ENCODE assay signal across 1 cellular context in the genomic region with DNA sequence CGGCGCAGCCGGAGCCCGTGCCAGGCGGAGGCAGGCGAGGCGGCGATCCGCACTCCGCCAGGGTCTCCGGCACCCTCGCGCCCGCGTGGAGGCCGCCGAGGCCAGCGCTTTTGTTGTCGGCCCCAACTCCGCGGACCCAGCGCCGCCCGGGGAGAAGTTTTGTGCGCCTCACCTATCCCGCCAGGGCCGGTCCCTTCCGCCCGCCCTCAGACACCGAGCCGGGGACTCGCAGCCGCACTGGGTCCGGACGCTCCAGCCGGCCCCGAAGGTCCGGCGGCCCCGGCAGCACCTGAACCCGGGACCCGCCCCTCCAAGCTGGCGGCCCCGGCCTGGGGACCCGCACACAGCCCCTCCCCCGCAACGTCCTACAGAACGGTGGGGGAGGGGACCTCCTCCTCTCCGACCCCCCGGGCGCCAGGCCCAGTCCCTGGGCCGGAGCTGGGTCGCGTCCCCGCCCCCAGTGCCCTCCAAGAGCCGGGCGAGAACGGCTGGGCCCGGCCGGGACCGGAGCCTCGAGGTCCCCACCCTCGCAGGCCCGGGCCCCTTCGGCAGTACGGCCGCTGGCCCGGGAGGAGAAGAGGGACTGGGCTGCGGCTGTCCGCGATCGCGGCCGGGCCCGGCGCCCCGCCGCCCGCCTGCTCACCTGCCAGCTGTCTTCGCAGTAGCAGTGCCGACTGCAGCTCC.
A peak's percentile ranks its signal among the peaks of the same experiment; 100 is the strongest.
TF ChIP-seq lines count a peak whose summit lies in the region.

No MANE protein-coding gene starts in this region.

TF ChIP-seq in HepG2, 621 proteins besides CTCF, POLR2A, EP300 and RAD21 (continued from another document and continues in another):
- TF ChIP-seq CHD4 (IDR thresholded peaks at IDR 0.05; ENCODE audit: borderline replicate concordance, low read length) (no peak), E2F2 (CRISPR knock-in tag; IDR thresholded peaks at IDR 0.05; ENCODE audit: borderline replicate concordance) (no peak), MLLT10 (CRISPR knock-in tag; IDR thresholded peaks at IDR 0.05) (no peak), REST (IDR thresholded peaks at IDR 0.05; ENCODE audit: borderline replicate concordance in 1 of 2, low read depth in 1 of 2, low read length in 2 of 2) (no peak), MEIS1 (CRISPR knock-in tag; IDR thresholded peaks at IDR 0.05; ENCODE audit: borderline replicate concordance) (0 out of 2 replicates have a peak, but pooled peaks have one; percentile 45), ZNF83 (CRISPR knock-in tag; IDR thresholded peaks at IDR 0.05; ENCODE audit: borderline replicate concordance) (no peak), CREB3 (CRISPR knock-in tag; IDR thresholded peaks at IDR 0.05) (no peak), ZNF713 (CRISPR knock-in tag; IDR thresholded peaks at IDR 0.05) (no peak), NR2F2 (IDR thresholded peaks at IDR 0.05; ENCODE audit: borderline replicate concordance, low read depth) (no peak), SMARCC2 (IDR thresholded peaks at IDR 0.05) (no peak), CREBL2 (CRISPR knock-in tag; IDR thresholded peaks at IDR 0.05; ENCODE audit: borderline replicate concordance) (no peak), SNAPC4 (CRISPR knock-in tag; IDR thresholded peaks at IDR 0.05) (no peak), ZNF3 (CRISPR knock-in tag; IDR thresholded peaks at IDR 0.05) (no peak), HIC2 (CRISPR knock-in tag; IDR thresholded peaks at IDR 0.05; ENCODE audit: low read depth) (no peak), SAP130 (CRISPR knock-in tag; IDR thresholded peaks at IDR 0.05; ENCODE audit: low read depth) (peak; percentile 7; the same call in 1 of the 2 replicates), ZNF256 (CRISPR knock-in tag; conservative IDR thresholded peaks at IDR 0.05) (no peak), MYC (CRISPR knock-in tag; IDR thresholded peaks at IDR 0.05; ENCODE audit: borderline replicate concordance) (no peak; the same call in 1 of the 2 replicates), ZNF574 (CRISPR knock-in tag; IDR thresholded peaks at IDR 0.05) (peak; percentile 3; the same call in 1 of the 2 replicates), ZNF337 (CRISPR knock-in tag; IDR thresholded peaks at IDR 0.05; ENCODE audit: borderline replicate concordance, low read depth) (no peak), HHEX (CRISPR knock-in tag; IDR thresholded peaks at IDR 0.05) (no peak), GABPB1 (CRISPR knock-in tag; IDR thresholded peaks at IDR 0.05) (no peak; the same call in none of the 2 replicates), ZNF460 (CRISPR knock-in tag; IDR thresholded peaks at IDR 0.05; ENCODE audit: borderline replicate concordance) (no peak), FLYWCH1 (CRISPR knock-in tag; IDR thresholded peaks at IDR 0.05) (no peak), ZNF75D (CRISPR knock-in tag; IDR thresholded peaks at IDR 0.05; ENCODE audit: borderline replicate concordance) (no peak), MNT (IDR thresholded peaks at IDR 0.05) (no peak), TARDBP (CRISPR knock-in tag; IDR thresholded peaks at IDR 0.05) (no peak), FOSL1 (CRISPR knock-in tag; IDR thresholded peaks at IDR 0.05; ENCODE audit: borderline replicate concordance) (no peak), ERF (CRISPR knock-in tag; IDR thresholded peaks at IDR 0.05) (no peak), ZNF577 (CRISPR knock-in tag; IDR thresholded peaks at IDR 0.05; ENCODE audit: borderline replicate concordance, low read depth) (no peak), BRD4 (CRISPR knock-in tag; IDR thresholded peaks at IDR 0.05) (0 out of 2 replicates have a peak, but pooled peaks have one; percentile 37), YEATS2 (CRISPR knock-in tag; IDR thresholded peaks at IDR 0.05; ENCODE audit: borderline replicate concordance) (no peak), ZNF296 (CRISPR knock-in tag; conservative IDR thresholded peaks at IDR 0.05) (no peak), ZNF441 (CRISPR knock-in tag; IDR thresholded peaks at IDR 0.05; ENCODE audit: borderline replicate concordance) (0 out of 2 replicates have a peak, but pooled peaks have one; percentile 15), ZNF230 (CRISPR knock-in tag; IDR thresholded peaks at IDR 0.05) (0 out of 2 replicates have a peak, but pooled peaks have one; percentile 15), ZNF432 (CRISPR knock-in tag; IDR thresholded peaks at IDR 0.05; ENCODE audit: borderline replicate concordance) (no peak), ZNF543 (CRISPR knock-in tag; IDR thresholded peaks at IDR 0.05) (no peak)
- TF ChIP-seq, protein P1, sequence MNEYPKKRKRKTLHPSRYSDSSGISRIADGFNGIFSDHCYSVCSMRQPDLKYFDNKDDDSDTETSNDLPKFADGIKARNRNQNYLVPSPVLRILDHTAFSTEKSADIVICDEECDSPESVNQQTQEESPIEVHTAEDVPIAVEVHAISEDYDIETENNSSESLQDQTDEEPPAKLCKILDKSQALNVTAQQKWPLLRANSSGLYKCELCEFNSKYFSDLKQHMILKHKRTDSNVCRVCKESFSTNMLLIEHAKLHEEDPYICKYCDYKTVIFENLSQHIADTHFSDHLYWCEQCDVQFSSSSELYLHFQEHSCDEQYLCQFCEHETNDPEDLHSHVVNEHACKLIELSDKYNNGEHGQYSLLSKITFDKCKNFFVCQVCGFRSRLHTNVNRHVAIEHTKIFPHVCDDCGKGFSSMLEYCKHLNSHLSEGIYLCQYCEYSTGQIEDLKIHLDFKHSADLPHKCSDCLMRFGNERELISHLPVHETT (CRISPR knock-in tag; conservative IDR thresholded peaks at IDR 0.05) = no peak
